ENCODE assay signal across 6 cellular contexts in genomic region chr10:86102031-86102430, GRCh38.
"Had no signal": no experiment of that assay in that cellular context is flagged by ENCODE, and none has a peak within 500 bp of the region (broad histone marks: within the 10 kb centered on the region; RNA-seq: fewer than 3 reads in every experiment).

No MANE protein-coding gene starts in this region.

- ATAC-seq: GM23338, HepG2 had no signal

- DNase-seq: H9, HCEC 1CT, KBM-7 had no signal

- H3K27ac ChIP-seq: HL-60 had no signal

- H3K4me3 ChIP-seq: GM23338 had no signal
